ENCODE assay signal across 29 cellular contexts in the genomic region with DNA sequence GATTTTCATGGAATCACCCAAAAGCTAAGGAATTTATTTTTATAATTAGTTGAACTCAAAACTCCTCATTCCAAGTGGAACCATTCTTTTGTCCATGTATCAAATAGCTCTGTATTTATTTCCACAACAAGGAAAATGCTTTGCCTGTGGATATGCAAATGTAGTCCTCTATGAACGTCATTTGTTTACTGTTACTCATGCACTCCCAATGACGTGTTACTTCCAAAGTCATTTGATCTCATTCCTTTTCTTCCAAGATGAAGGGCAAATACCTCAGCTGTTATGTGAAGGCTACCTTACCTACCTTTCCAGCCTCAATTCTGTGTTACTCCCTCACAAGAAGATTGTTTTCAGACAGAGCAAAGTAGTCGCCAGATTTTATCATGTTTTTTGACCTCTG.
DNase-seq lines count a peak whose midpoint lies in the region; ATAC-seq, FAIRE-seq and TF ChIP-seq lines count a peak whose summit lies in the region.
"Had no signal": no experiment of that assay in that cellular context is flagged by ENCODE, and none has a peak within 500 bp of the region (broad histone marks: within the 10 kb centered on the region; RNA-seq: fewer than 3 reads in every experiment).

No MANE protein-coding gene starts in this region.

- H3K4me1 ChIP-seq in keratinocyte (ENCODE audit: control insufficient read depth, extremely low read depth, insufficient read depth, low read length) (no peaks in the 10 kb centered on the region), Karpas-422 (ENCODE audit: low read length) (peaks cover 9% of the 10 kb centered on the region)
- H3K4me1 ChIP-seq: colonic mucosa, esophagus muscularis mucosa, Peyer's patch had no signal

- H3K9me3 ChIP-seq in keratinocyte (ENCODE audit: control insufficient read depth, low read depth, low read length), result no peaks in the 10 kb centered on the region
- H3K9me3 ChIP-seq in Karpas-422 (ENCODE audit: low read length), result no peaks in the 10 kb centered on the region
- H3K9me3 ChIP-seq: colonic mucosa, esophagus muscularis mucosa, MG63, Peyer's patch, SJSA1 had no signal

- FAIRE-seq in keratinocyte (lab: Jason Lieb, UNC), result peak; percentile 44
- FAIRE-seq: GM18507 had no signal

- dilution Hi-C loops in keratinocyte (cut with MboI; ENCODE audit: extremely low pct_ligation_motif_present, low sequenced_read_pairs), result no loop called here

- H3K36me3 ChIP-seq in keratinocyte (ENCODE audit: control insufficient read depth in 2 of 2, extremely low read depth in 1 of 2, insufficient read depth in 2 of 2, low read length in 2 of 2), result peaks cover 0 to 2% of the 10 kb centered on the region in 2 experiments
- peaks cover 26% of the 10 kb centered on the region; the same call in 1 of the 2 replicates for H3K36me3 ChIP-seq in Karpas-422 (ENCODE audit: insufficient read depth, low read length)
- H3K36me3 ChIP-seq: brain microvascular endothelial cell, colonic mucosa, MG63 had no signal

- H3K9me3 Mint-ChIP-seq in activated naive CD8-positive, alpha-beta T cell treated with anti-CD3 and anti-CD28 coated beads, Interleukin-2, amount 50 U/mL, for 24 hours, result peaks cover 6% of the 10 kb centered on the region
- H3K9me3 Mint-ChIP-seq in chondrocyte (ENCODE audit: low read depth), result no peaks in the 10 kb centered on the region
- H3K9me3 Mint-ChIP-seq: activated CD8-positive, alpha-beta T cell treated with anti-CD3 and anti-CD28 coated beads for 36 hours; activated naive CD8-positive, alpha-beta T cell treated with anti-CD3 and anti-CD28 coated beads, Interleukin-2, amount 10 ng/mL, durations not matched to agents 7 days and 5 days; stimulated activated naive CD8-positive, alpha-beta T cell treated with anti-CD3 and anti-CD28 coated beads, Interleukin-15, Interleukin-2, amounts not matched to agents 100 ng/mL and 50 ng/mL, for 24 hours; T-cell had no signal

- H3K4me2 ChIP-seq in keratinocyte (ENCODE audit: control insufficient read depth, extremely low read depth, insufficient read depth, low read depth, low read length) (no peak overlapping the region), Karpas-422 (ENCODE audit: low read depth, low read length, poor library complexity, severe bottlenecking) (no peak overlapping the region)

- H2AFZ ChIP-seq in keratinocyte (ENCODE audit: control insufficient read depth, low read length) (no peak overlapping the region), Karpas-422 (ENCODE audit: low read length) (no peak overlapping the region)

- no peak for ATAC-seq in activated naive CD8-positive, alpha-beta T cell treated with anti-CD3 and anti-CD28 coated beads, Interleukin-2, amount 50 U/mL, for 24 hours
- ATAC-seq: activated CD4-positive, CD25-positive, alpha-beta regulatory T cell treated with anti-CD3 and anti-CD28 coated beads, Interleukin-2, amount 50 U/mL, for 24 hours; activated CD8-positive, alpha-beta T cell treated with anti-CD3 and anti-CD28 coated beads for 36 hours; T-cell had no signal

- H3K27me3 Mint-ChIP-seq in activated naive CD8-positive, alpha-beta T cell treated with anti-CD3 and anti-CD28 coated beads, Interleukin-2, amount 50 U/mL, for 24 hours, result no peaks in the 10 kb centered on the region
- H3K27me3 Mint-ChIP-seq in chondrocyte (ENCODE audit: low read depth), result no peaks in the 10 kb centered on the region
- H3K27me3 Mint-ChIP-seq: activated CD8-positive, alpha-beta T cell treated with anti-CD3 and anti-CD28 coated beads for 36 hours; activated naive CD8-positive, alpha-beta T cell treated with anti-CD3 and anti-CD28 coated beads, Interleukin-2, amount 10 ng/mL, durations not matched to agents 7 days and 5 days; IgD-negative memory B cell; progenitor cell of endocrine pancreas; stimulated activated naive CD8-positive, alpha-beta T cell treated with anti-CD3 and anti-CD28 coated beads, Interleukin-15, Interleukin-2, amounts not matched to agents 100 ng/mL and 50 ng/mL, for 24 hours; T-cell had no signal

- H3K4me3 ChIP-seq in choroid plexus epithelial cell (ENCODE audit: low read depth, low read length), result no peak overlapping the region
- no peak overlapping the region for H3K4me3 ChIP-seq in keratinocyte (ENCODE audit: control insufficient read depth in 2 of 3, extremely low read depth in 1 of 3, insufficient read depth in 2 of 3, low read depth in 1 of 3, low read length in 3 of 3)
- H3K4me3 ChIP-seq in Karpas-422 (ENCODE audit: low read length), result no peak overlapping the region
- H3K4me3 ChIP-seq: colonic mucosa, esophagus muscularis mucosa, MG63, Peyer's patch, SJSA1 had no signal

- no peak overlapping the region for H3K27ac Mint-ChIP-seq in activated naive CD8-positive, alpha-beta T cell treated with anti-CD3 and anti-CD28 coated beads, Interleukin-2, amount 50 U/mL, for 24 hours
- H3K27ac Mint-ChIP-seq in chondrocyte (ENCODE audit: unreplicated experiment), result no peak overlapping the region
- H3K27ac Mint-ChIP-seq: activated CD8-positive, alpha-beta T cell treated with anti-CD3 and anti-CD28 coated beads for 36 hours; activated naive CD8-positive, alpha-beta T cell treated with anti-CD3 and anti-CD28 coated beads, Interleukin-2, amount 10 ng/mL, durations not matched to agents 7 days and 5 days; IgD-negative memory B cell; stimulated activated naive CD8-positive, alpha-beta T cell treated with anti-CD3 and anti-CD28 coated beads, Interleukin-15, Interleukin-2, amounts not matched to agents 100 ng/mL and 50 ng/mL, for 24 hours; T-cell had no signal

- H3K4me3 Mint-ChIP-seq in activated naive CD8-positive, alpha-beta T cell treated with anti-CD3 and anti-CD28 coated beads, Interleukin-2, amount 50 U/mL, for 24 hours, result no peak overlapping the region
- H3K4me3 Mint-ChIP-seq in chondrocyte (ENCODE audit: unreplicated experiment), result no peak overlapping the region
- H3K4me3 Mint-ChIP-seq: activated CD8-positive, alpha-beta T cell treated with anti-CD3 and anti-CD28 coated beads for 36 hours; activated naive CD8-positive, alpha-beta T cell treated with anti-CD3 and anti-CD28 coated beads, Interleukin-2, amount 10 ng/mL, durations not matched to agents 7 days and 5 days; CD14-positive monocyte; IgD-negative memory B cell; stimulated activated naive CD8-positive, alpha-beta T cell treated with anti-CD3 and anti-CD28 coated beads, Interleukin-15, Interleukin-2, amounts not matched to agents 100 ng/mL and 50 ng/mL, for 24 hours; T-cell had no signal

- peaks cover 31% of the 10 kb centered on the region for H3K36me3 Mint-ChIP-seq in activated naive CD8-positive, alpha-beta T cell treated with anti-CD3 and anti-CD28 coated beads, Interleukin-2, amount 50 U/mL, for 24 hours (ENCODE audit: low read depth)
- peaks cover 7% of the 10 kb centered on the region for H3K36me3 Mint-ChIP-seq in chondrocyte (ENCODE audit: low read depth)

- H3K27me3 ChIP-seq in keratinocyte (ENCODE audit: control insufficient read depth, extremely low read depth, insufficient read depth, low read length) (no peaks in the 10 kb centered on the region), Karpas-422 (ENCODE audit: low read length) (no peaks in the 10 kb centered on the region)
- H3K27me3 ChIP-seq: brain microvascular endothelial cell, colonic mucosa, esophagus muscularis mucosa, MG63, Peyer's patch, SJSA1 had no signal

- TF ChIP-seq CTCF in choroid plexus epithelial cell (conservative IDR thresholded peaks at IDR 0.05; ENCODE audit: low read depth, low read length), result no peak
- TF ChIP-seq CTCF in keratinocyte (optimal IDR thresholded peaks at IDR 0.05 in 1 of 3, IDR thresholded peaks at IDR 0.05 in 1 of 3, conservative IDR thresholded peaks at IDR 0.05 in 1 of 3; ENCODE audit: extremely low read depth in 1 of 3, insufficient read depth in 2 of 3, low read length in 3 of 3), result no peak
- no peak for TF ChIP-seq CTCF in chondrocyte (IDR thresholded peaks at IDR 0.05)

- H4K20me1 ChIP-seq in keratinocyte (ENCODE audit: control insufficient read depth, extremely low read depth, insufficient read depth, low read length) (no peaks in the 10 kb centered on the region), Karpas-422 (ENCODE audit: insufficient read depth, low read depth, low read length) (no peaks in the 10 kb centered on the region)

- H3K79me2 ChIP-seq in keratinocyte (ENCODE audit: control insufficient read depth, insufficient read depth, low read length) (no peaks in the 10 kb centered on the region), Karpas-422 (ENCODE audit: low read length) (peaks cover 37% of the 10 kb centered on the region)

- no peaks in the 10 kb centered on the region for H3K9me2 ChIP-seq in Karpas-422 (replicated peaks; ENCODE audit: insufficient read depth, low read length)

- peak; percentile 84 for DNase-seq in ELR (ENCODE audit: low read depth)
- DNase-seq in NCI-H460 (ENCODE audit: extremely low read depth, low read depth), result peak; percentile 42
- peak; percentile 23 for DNase-seq in choroid plexus epithelial cell (ENCODE audit: low read depth)
- no peak for DNase-seq in keratinocyte (ENCODE audit: low read depth, low spot score)
- DNase-seq in activated naive CD8-positive, alpha-beta T cell treated with anti-CD3 and anti-CD28 coated beads, Interleukin-2, amount 50 U/mL, for 24 hours, result no peak
- DNase-seq in Karpas-422, result no peak
- no peak for DNase-seq in chondrocyte (ENCODE audit: low spot score)
- no peak for DNase-seq in NCI-H128 (lab: John Stamatoyannopoulos, UW; ENCODE audit: unreplicated experiment)
- DNase-seq: activated CD8-positive, alpha-beta T cell treated with anti-CD3 and anti-CD28 coated beads for 36 hours; activated naive CD8-positive, alpha-beta T cell treated with anti-CD3 and anti-CD28 coated beads, Interleukin-2, amount 10 ng/mL, durations not matched to agents 7 days and 5 days; brain microvascular endothelial cell; colonic mucosa; effector memory CD4-positive, alpha-beta T cell; GF-D8; GOT3; kidney glomerular epithelial cell; MG63; NCI-H1436 treated with DMSO at 0.1 percent for 48 hours; NCI-H524; Peyer's patch; T-cell had no signal

- no peak overlapping the region for H3K9ac ChIP-seq in keratinocyte (ENCODE audit: control insufficient read depth, extremely low read depth, insufficient read depth, low read length)
- no peak overlapping the region for H3K9ac ChIP-seq in Karpas-422 (ENCODE audit: low read length)

- no peak overlapping the region for H3K27ac ChIP-seq in keratinocyte (ENCODE audit: control insufficient read depth, insufficient read depth, low read length)
- no peak overlapping the region for H3K27ac ChIP-seq in Karpas-422 (ENCODE audit: low read length)
- H3K27ac ChIP-seq: brain microvascular endothelial cell, colonic mucosa, esophagus muscularis mucosa, Peyer's patch, SJSA1 had no signal

- no peaks in the 10 kb centered on the region for H3K9me1 ChIP-seq in keratinocyte (ENCODE audit: control insufficient read depth, extremely low read depth, insufficient read depth, low read length)

- H3K4me1 Mint-ChIP-seq in activated naive CD8-positive, alpha-beta T cell treated with anti-CD3 and anti-CD28 coated beads, Interleukin-2, amount 50 U/mL, for 24 hours, result no peaks in the 10 kb centered on the region
- peaks cover 5% of the 10 kb centered on the region for H3K4me1 Mint-ChIP-seq in chondrocyte (ENCODE audit: low read depth)
- H3K4me1 Mint-ChIP-seq: activated naive CD8-positive, alpha-beta T cell treated with anti-CD3 and anti-CD28 coated beads, Interleukin-2, amount 10 ng/mL, durations not matched to agents 7 days and 5 days; CD14-positive monocyte; IgD-negative memory B cell; T-cell had no signal

Comparison
In these comparisons a context has a peak if more than half of its experiments do, and no peak if none do; other contexts are left out.
1. DNase-seq: peak in ELR (single experiment), NCI-H460 (single experiment) and choroid plexus epithelial cell (single experiment); none in keratinocyte (single experiment), activated naive CD8-positive, alpha-beta T cell treated with anti-CD3 and anti-CD28 coated beads, Interleukin-2, amount 50 U/mL, for 24 hours (single experiment), Karpas-422 (single experiment), chondrocyte (single experiment) and NCI-H128 (single experiment).